In the genomic region with DNA sequence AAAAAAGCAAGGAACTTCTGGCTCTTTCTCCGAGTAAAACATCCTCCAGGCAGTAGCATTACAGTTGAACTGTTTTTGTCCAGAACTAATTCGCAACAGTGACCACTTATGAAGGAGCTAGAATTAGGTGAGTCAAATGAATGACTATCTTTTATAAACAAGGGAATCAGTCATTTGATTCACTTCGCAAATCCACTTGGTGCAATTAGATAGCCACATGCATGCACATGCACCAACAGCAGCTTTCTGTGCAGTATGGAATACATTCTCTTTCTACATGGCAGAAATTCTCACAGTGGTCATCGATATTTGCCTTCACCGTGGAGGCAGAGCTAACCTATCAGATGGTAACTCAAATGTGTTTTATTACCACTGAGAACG, we compare ENCODE assay signal across 1 cellular context.
TF ChIP-seq lines count a peak whose summit lies in the region.

No MANE protein-coding gene starts in this region.

TF ChIP-seq in GM23338, 12 proteins besides CTCF, POLR2A, EP300 and RAD21 (continued from another document):
- TF ChIP-seq, protein P1, sequence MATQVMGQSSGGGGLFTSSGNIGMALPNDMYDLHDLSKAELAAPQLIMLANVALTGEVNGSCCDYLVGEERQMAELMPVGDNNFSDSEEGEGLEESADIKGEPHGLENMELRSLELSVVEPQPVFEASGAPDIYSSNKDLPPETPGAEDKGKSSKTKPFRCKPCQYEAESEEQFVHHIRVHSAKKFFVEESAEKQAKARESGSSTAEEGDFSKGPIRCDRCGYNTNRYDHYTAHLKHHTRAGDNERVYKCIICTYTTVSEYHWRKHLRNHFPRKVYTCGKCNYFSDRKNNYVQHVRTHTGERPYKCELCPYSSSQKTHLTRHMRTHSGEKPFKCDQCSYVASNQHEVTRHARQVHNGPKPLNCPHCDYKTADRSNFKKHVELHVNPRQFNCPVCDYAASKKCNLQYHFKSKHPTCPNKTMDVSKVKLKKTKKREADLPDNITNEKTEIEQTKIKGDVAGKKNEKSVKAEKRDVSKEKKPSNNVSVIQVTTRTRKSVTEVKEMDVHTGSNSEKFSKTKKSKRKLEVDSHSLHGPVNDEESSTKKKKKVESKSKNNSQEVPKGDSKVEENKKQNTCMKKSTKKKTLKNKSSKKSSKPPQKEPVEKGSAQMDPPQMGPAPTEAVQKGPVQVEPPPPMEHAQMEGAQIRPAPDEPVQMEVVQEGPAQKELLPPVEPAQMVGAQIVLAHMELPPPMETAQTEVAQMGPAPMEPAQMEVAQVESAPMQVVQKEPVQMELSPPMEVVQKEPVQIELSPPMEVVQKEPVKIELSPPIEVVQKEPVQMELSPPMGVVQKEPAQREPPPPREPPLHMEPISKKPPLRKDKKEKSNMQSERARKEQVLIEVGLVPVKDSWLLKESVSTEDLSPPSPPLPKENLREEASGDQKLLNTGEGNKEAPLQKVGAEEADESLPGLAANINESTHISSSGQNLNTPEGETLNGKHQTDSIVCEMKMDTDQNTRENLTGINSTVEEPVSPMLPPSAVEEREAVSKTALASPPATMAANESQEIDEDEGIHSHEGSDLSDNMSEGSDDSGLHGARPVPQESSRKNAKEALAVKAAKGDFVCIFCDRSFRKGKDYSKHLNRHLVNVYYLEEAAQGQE (IDR thresholded peaks at IDR 0.05; ENCODE audit: unreplicated experiment) = no peak
- no peak for TF ChIP-seq EZH2 (IDR thresholded peaks at IDR 0.05; ENCODE audit: low read depth, unreplicated experiment)
